In genomic region chr10:59687657-59688056, GRCh38 we compare ENCODE assay signal across 27 cellular contexts. TPM values are rescaled to one million over a fixed set of nuclear protein-coding genes. Genes with fewer than 3 reads are reported as not detected.
"Had no signal": no experiment of that assay in that cellular context is flagged by ENCODE, and none has a peak within 500 bp of the region (broad histone marks: within the 10 kb centered on the region; RNA-seq: fewer than 3 reads in every experiment).

No MANE protein-coding gene starts in this region.

- H3K4me3 Mint-ChIP-seq: endodermal cell, naive B cell, nephron had no signal

- H3K9me3 ChIP-seq: psoas muscle, right lobe of liver, stomach, thoracic aorta, transverse colon had no signal

- H3K4me1 ChIP-seq: parathyroid adenoma, psoas muscle, right lobe of liver, stomach had no signal

- H3K36me3 Mint-ChIP-seq: naive B cell had no signal

- H3K27ac Mint-ChIP-seq: endodermal cell, naive B cell, nephron had no signal

- H3K27ac ChIP-seq: coronary artery, parathyroid adenoma, psoas muscle, right lobe of liver, skin epidermis, stomach, thoracic aorta had no signal

- H3K27me3 ChIP-seq: right lobe of liver, stomach, transverse colon had no signal

- H3K27me3 Mint-ChIP-seq: naive B cell had no signal

- H3K9me3 Mint-ChIP-seq: endodermal cell, naive B cell, nephron had no signal

- ATAC-seq: left colon, left ventricle myocardium superior, psoas muscle, right lobe of liver had no signal

- H2AFZ ChIP-seq: parathyroid adenoma had no signal

- H3K4me3 ChIP-seq: coronary artery, lung, psoas muscle, right lobe of liver, skin epidermis, stomach, thoracic aorta, transverse colon had no signal

- H3K9ac ChIP-seq: parathyroid adenoma had no signal

- H3K36me3 ChIP-seq: right lobe of liver, stomach, transverse colon had no signal

- H3K79me2 ChIP-seq: parathyroid adenoma had no signal

- DNase-seq: effector CD4-positive, alpha-beta T cell; endodermal cell; erythroblast; foreskin melanocyte; head of caudate nucleus; hippocampal formation; left colon; left ventricle myocardium superior; mesenchymal stem cell; midbrain; naive B cell; psoas muscle; retina; right lobe of liver; stimulated activated CD4-positive, alpha-beta T cell treated with anti-CD3 and anti-CD28 coated beads, Interleukin-2, amount 100 ng/mL, for 24 hours; stimulated activated CD4-positive, alpha-beta T cell treated with anti-CD3 and anti-CD28 coated beads, Interleukin-4, amount 100 ng/mL, for 4 hours; stimulated activated naive CD4-positive, alpha-beta T cell; stomach; substantia nigra; transverse colon had no signal

RNA-seq across cellular contexts. Expression of gene SLC16A9, which starts 22.0 kb away (rescaled TPM):
- total RNA-seq: endothelial cell of umbilical vein had no signal
